In the genomic region with DNA sequence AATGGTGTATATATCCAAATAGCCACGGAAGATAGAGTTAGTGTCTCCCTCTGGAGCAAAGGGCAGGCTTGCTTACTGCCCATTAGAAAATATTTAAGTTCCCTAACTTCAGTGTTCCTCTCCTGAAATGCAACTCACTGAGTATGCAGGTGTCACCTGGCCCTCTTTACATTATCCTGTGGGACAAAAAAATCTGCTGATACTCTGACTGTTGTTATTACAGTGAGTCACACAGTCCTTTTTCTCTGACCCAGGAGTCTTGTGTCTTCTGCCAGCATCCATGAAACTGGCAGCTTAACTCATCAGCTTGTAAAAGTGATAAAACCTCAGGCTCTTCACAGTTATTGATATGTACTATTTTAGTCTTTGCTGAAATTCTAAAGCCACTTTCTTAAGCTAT, we compare ENCODE assay signal across 30 cellular contexts. TPM values are rescaled to one million over a fixed set of nuclear protein-coding genes. Genes with fewer than 3 reads are reported as not detected.
"Had no signal": no experiment of that assay in that cellular context is flagged by ENCODE, and none has a peak within 500 bp of the region (broad histone marks: within the 10 kb centered on the region; RNA-seq: fewer than 3 reads in every experiment).

No MANE protein-coding gene starts in this region.

- DNase-seq: activated CD4-positive, alpha-beta T cell treated with anti-CD3 and anti-CD28 coated beads, Interleukin-2, amount 10 ng/mL, durations not matched to agents 7 days and 5 days; activated CD4-positive, alpha-beta T cell treated with anti-CD3 and anti-CD28 coated beads, Interleukin-2, amount 50 U/mL, for 48 hours; activated CD8-positive, alpha-beta T cell treated with anti-CD3 and anti-CD28 coated beads, Interleukin-2, amount 10 ng/mL, durations not matched to agents 7 days and 5 days; activated gamma-delta T cell; activated naive CD4-positive, alpha-beta T cell treated with Interleukin-2 at 50 U/mL for 16 hours; activated naive CD8-positive, alpha-beta T cell treated with anti-CD3 and anti-CD28 coated beads, Interleukin-2, amount 10 ng/mL, durations not matched to agents 7 days and 5 days; activated T-cell treated with anti-CD3 and anti-CD28 coated beads, Interleukin-2, amount 50 U/mL, for 24 hours; amygdala; body of pancreas; central memory CD4-positive, alpha-beta T cell; MG63; NCI-H1092; NCI-H1436 treated with DMSO at 0.1 percent for 48 hours; NCI-H187; NCI-H2029 treated with DMSO at 0.1 percent for 48 hours; NCI-H2107; NCI-H2171; NCI-H510A; NCI-H526; NCI-H748 treated with DMSO at 0.1 percent for 48 hours; NK-92 treated with Interleukin-12 subunit alpha and Interleukin-12 subunit beta, amount 100 ng/mL, for 24 hours; PC-3; Peyer's patch; RPMI8226; SHP77 treated with DMSO at 0.1 percent for 48 hours; SK-N-SH had no signal

- H3K36me3 ChIP-seq: MG63, Peyer's patch, SJSA1 had no signal

- H3K27ac ChIP-seq: body of pancreas, Peyer's patch, SJSA1 had no signal

- FAIRE-seq: astrocyte, TTC549 had no signal

- H3K9me3 ChIP-seq: body of pancreas, MG63, Peyer's patch, SJSA1, SK-N-SH had no signal

- H3K4me1 ChIP-seq: body of pancreas, Peyer's patch, SJSA1 had no signal

- ATAC-seq: activated CD8-positive, alpha-beta T cell treated with anti-CD3 and anti-CD28 coated beads, Interleukin-2, amount 10 ng/mL, durations not matched to agents 7 days and 5 days; body of pancreas; PC-3 had no signal

- H3K4me3 ChIP-seq: body of pancreas, MG63, Peyer's patch, SJSA1 had no signal

- H3K27me3 ChIP-seq: body of pancreas, Peyer's patch, SJSA1 had no signal

RNA-seq across cellular contexts. Expression of a gene that starts 42.2 kb away (rescaled TPM):
- total RNA-seq: activated CD4-positive, alpha-beta T cell treated with anti-CD3 and anti-CD28 coated beads, Interleukin-2, amount 10 ng/mL, durations not matched to agents 7 days and 5 days; activated CD8-positive, alpha-beta T cell treated with anti-CD3 and anti-CD28 coated beads, Interleukin-2, amount 10 ng/mL, durations not matched to agents 7 days and 5 days; activated naive CD8-positive, alpha-beta T cell treated with anti-CD3 and anti-CD28 coated beads, Interleukin-2, amount 10 ng/mL, durations not matched to agents 7 days and 5 days; activated T-helper 2 cell treated with anti-CD3 and anti-CD28 coated beads, Interferon-gamma antibody, Interleukin-2, Interleukin-4, amounts not matched to agents 10 μg/mL and 5 μg/mL and 100 μg/mL, durations not matched to agents 14 hours and 24 hours and 36 hours; PC-3 had no signal
